Comparison of ENCODE assay signal across 8 cellular contexts in the genomic region with DNA sequence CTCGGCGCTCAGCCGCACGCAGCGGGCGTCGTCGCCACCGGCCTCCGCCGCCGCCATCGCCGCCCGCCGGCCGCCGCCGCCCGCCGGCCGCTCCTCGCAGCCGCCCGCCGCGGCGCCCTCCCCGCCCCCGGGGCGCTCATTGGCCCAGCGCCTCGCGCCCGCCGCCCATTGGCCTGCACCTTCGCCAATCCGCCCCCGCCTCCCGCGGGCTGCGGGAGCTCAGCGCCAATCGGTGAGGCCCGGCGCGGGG. TPM values are rescaled to one million over a fixed set of nuclear protein-coding genes. Genes with fewer than 3 reads are reported as not detected.
DNase-seq lines count a peak whose midpoint lies in the region; ATAC-seq lines count a peak whose summit lies in the region.

A gene with protein sequence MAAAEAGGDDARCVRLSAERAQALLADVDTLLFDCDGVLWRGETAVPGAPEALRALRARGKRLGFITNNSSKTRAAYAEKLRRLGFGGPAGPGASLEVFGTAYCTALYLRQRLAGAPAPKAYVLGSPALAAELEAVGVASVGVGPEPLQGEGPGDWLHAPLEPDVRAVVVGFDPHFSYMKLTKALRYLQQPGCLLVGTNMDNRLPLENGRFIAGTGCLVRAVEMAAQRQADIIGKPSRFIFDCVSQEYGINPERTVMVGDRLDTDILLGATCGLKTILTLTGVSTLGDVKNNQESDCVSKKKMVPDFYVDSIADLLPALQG (minus strand): TSS at position 120 of the 250 bp plus-strand sequence. CDS start 63 bp downstream, at position 57.

- H3K9ac ChIP-seq in BLaER1 (peak within 1 kb of the TSS; percentile 85), duodenal mucosa (ENCODE audit: low read depth in 1 of 2, low read length in 2 of 2) (peak within 1 kb of the TSS; percentile 66 to 81), mucosa of rectum (ENCODE audit: low read depth in 1 of 2, low read length in 2 of 2) (peak within 1 kb of the TSS; percentile 90 to 91)

- H3K36me3 ChIP-seq in BLaER1 = peaks cover 33% of the 10 kb centered on the region
- peaks cover 31% of the 10 kb centered on the region for H3K36me3 ChIP-seq in MG63
- H3K36me3 ChIP-seq in duodenal mucosa (ENCODE audit: control insufficient read depth in 1 of 2, insufficient read depth in 2 of 2, low read length in 2 of 2) = peaks cover 0 to 11% of the 10 kb centered on the region in 2 donors
- peaks cover 0 to 4% of the 10 kb centered on the region in 2 donors for H3K36me3 ChIP-seq in mucosa of rectum (ENCODE audit: control insufficient read depth in 2 of 2, insufficient read depth in 2 of 2, low read length in 2 of 2)

- H3K4me1 ChIP-seq in BLaER1 (peaks cover 28% of the 10 kb centered on the region), duodenal mucosa (ENCODE audit: control insufficient read depth in 1 of 2, insufficient read depth in 2 of 2, low read length in 2 of 2) (peaks cover 21% of the 10 kb centered on the region in 2 donors), mucosa of rectum (ENCODE audit: control insufficient read depth in 2 of 2, insufficient read depth in 2 of 2, low read length in 2 of 2) (peaks cover 18 to 22% of the 10 kb centered on the region in 2 donors)

- DNase-seq in MG63 (no peak), HCEC 1CT (no peak), GM19240 (ENCODE audit: insufficient read length, low spot score) (no peak), NCI-H187 (lab: John Stamatoyannopoulos, UW) (no peak)

- H3K27me3 ChIP-seq in BLaER1 (no peaks in the 10 kb centered on the region), MG63 (no peaks in the 10 kb centered on the region), duodenal mucosa (ENCODE audit: control insufficient read depth in 1 of 2, insufficient read depth in 2 of 2, low read length in 2 of 2) (no peaks in the 10 kb centered on the region), mucosa of rectum (ENCODE audit: control insufficient read depth in 2 of 2, insufficient read depth in 2 of 2, low read length in 2 of 2) (no peaks in the 10 kb centered on the region)

- peak within 1 kb of the TSS; percentile 99 for H3K4me2 ChIP-seq in BLaER1

- H4K20me1 ChIP-seq in BLaER1 = peaks cover 39% of the 10 kb centered on the region

- no peaks in the 10 kb centered on the region for H3K9me3 ChIP-seq in BLaER1
- H3K9me3 ChIP-seq in MG63 = no peaks in the 10 kb centered on the region
- no peaks in the 10 kb centered on the region for H3K9me3 ChIP-seq in duodenal mucosa (ENCODE audit: control insufficient read depth in 1 of 2, low read length in 2 of 2)
- no peaks in the 10 kb centered on the region for H3K9me3 ChIP-seq in mucosa of rectum (ENCODE audit: control insufficient read depth in 2 of 2, low read length in 2 of 2)

- ATAC-seq in GM21576 (IDR thresholded peaks at IDR 0.05; ENCODE audit: unreplicated experiment) = peak; percentile 85

- H3K4me3 ChIP-seq in BLaER1 = peak within 1 kb of the TSS; percentile 85
- H3K4me3 ChIP-seq in MG63 = peak within 1 kb of the TSS; percentile 69
- peak within 1 kb of the TSS; percentile 68 to 86 for H3K4me3 ChIP-seq in duodenal mucosa (ENCODE audit: low read depth in 1 of 2, low read length in 2 of 2)
- peak within 1 kb of the TSS; percentile 86 to 90 for H3K4me3 ChIP-seq in mucosa of rectum (ENCODE audit: low read length in 2 of 2)

- H3K27ac ChIP-seq in BLaER1 (peak within 1 kb of the TSS; percentile 87), duodenal mucosa (ENCODE audit: low read depth, low read length) (peak within 1 kb of the TSS; percentile 85), mucosa of rectum (ENCODE audit: low read depth in 2 of 2, low read length in 2 of 2) (peak within 1 kb of the TSS; percentile 93)

RNA-seq across cellular contexts. Expression of the gene that starts here (rescaled TPM):
- 31.7 and 43.8 TPM in 2 replicates for total RNA-seq in MG63 (2014; rRNA removed; shearing (Covaris generic); ENCODE audit: low replicate concordance)
